8 cellular contexts compared by ENCODE assay signal in genomic region chr3:100260081-100260684, GRCh38. TPM values are rescaled to one million over a fixed set of nuclear protein-coding genes. Genes with fewer than 3 reads are reported as not detected.
A peak's percentile ranks its signal among the peaks of the same experiment; 100 is the strongest.
DNase-seq lines count a peak whose midpoint lies in the region; ATAC-seq, FAIRE-seq and TF ChIP-seq lines count a peak whose summit lies in the region.

No MANE protein-coding gene starts in this region.

- CTCF ChIA-PET in A549 (lab: Yijun Ruan, JAX) = interaction anchor here (0.8 to 2.9 kb wide), 7 partner anchors 10 to 437 kb away, joined by 3 to 13 read pairs (median 3); no protein-coding TSS in a partner anchor

- TF ChIP-seq CTCF in A549 (IDR thresholded peaks at IDR 0.05) = no peak
- TF ChIP-seq CTCF in GM06990 (IDR thresholded peaks at IDR 0.05; ENCODE audit: insufficient read depth, low read length, poor library complexity, severe bottlenecking) = no peak
- TF ChIP-seq CTCF in RWPE2 (IDR thresholded peaks at IDR 0.05; ENCODE audit: poor library complexity, severe bottlenecking) = no peak

- no peak for FAIRE-seq in A549 (lab: Jason Lieb, UNC)

- H3K18ac ChIP-seq in mesendoderm (ENCODE audit: low read length) = no peak overlapping the region

- 48% methylated on average over 18 of the region's 18 CpGs for WGBS in A549 (ENCODE audit: missing lambda C conversion rate)
- no CpG with 5 or more reads among the region's 18 CpGs for WGBS in mesendoderm (ENCODE audit: extremely low coverage, insufficient coverage, low lambda C conversion rate)
- WGBS in urinary bladder = 11% methylated on average over 18 of the region's 18 CpGs

- no peak overlapping the region for H3K4ac ChIP-seq in mesendoderm (ENCODE audit: low read depth, low read length)

- H3K9me3 ChIP-seq in A549 (no peaks in the 10 kb centered on the region), RWPE2 (ENCODE audit: severe bottlenecking) (no peaks in the 10 kb centered on the region)
- H3K9me3 ChIP-seq in effector memory CD4-positive, alpha-beta T cell (ENCODE audit: control insufficient read depth, low read length) = no peaks in the 10 kb centered on the region

- H3K4me2 ChIP-seq in A549 (peak overlapping the region; percentile 80), mesendoderm (ENCODE audit: low read length) (peak overlapping the region; percentile 72)

- H3K36me3 ChIP-seq in GM06990 (ENCODE audit: control insufficient read depth, insufficient read depth, low read length) (no peaks in the 10 kb centered on the region), RWPE2 (ENCODE audit: low read depth) (no peaks in the 10 kb centered on the region), mesendoderm (ENCODE audit: control insufficient read depth, insufficient read depth, low read length) (no peaks in the 10 kb centered on the region), urinary bladder (ENCODE audit: insufficient read depth) (no peaks in the 10 kb centered on the region)
- no peaks in the 10 kb centered on the region for H3K36me3 ChIP-seq in effector memory CD4-positive, alpha-beta T cell (ENCODE audit: control insufficient read depth, insufficient read depth, low read length)

- no peak for TF ChIP-seq POLR2A in A549 (IDR thresholded peaks at IDR 0.05; ENCODE audit: low read length)

- peak overlapping the region; percentile 85 for H3K56ac ChIP-seq in mesendoderm (ENCODE audit: low read length)

- peak overlapping the region; percentile 81 for H3K9ac ChIP-seq in mesendoderm (ENCODE audit: low read length)

- H2AK5ac ChIP-seq in mesendoderm (ENCODE audit: low read length) = no peak overlapping the region

- H2BK120ac ChIP-seq in mesendoderm (ENCODE audit: low read depth, low read length) = no peak overlapping the region

- H3K27ac ChIP-seq in A549 (peak overlapping the region; percentile 70 to 78), RWPE2 (ENCODE audit: poor library complexity, severe bottlenecking) (peak overlapping the region; percentile 98), mesendoderm (ENCODE audit: low read depth, low read length) (no peak overlapping the region), urinary bladder (ENCODE audit: low read depth) (peak overlapping the region; percentile 39)
- peak overlapping the region; percentile 91 for H3K27ac ChIP-seq in effector memory CD4-positive, alpha-beta T cell (ENCODE audit: insufficient read depth, low read length, poor library complexity, severe bottlenecking)

- no peak overlapping the region for H2BK15ac ChIP-seq in mesendoderm (replicated peaks; ENCODE audit: low read depth)

- H3K4me1 ChIP-seq in A549 = peaks cover 10% of the 10 kb centered on the region; the same call in 2 of the 3 replicates
- peaks cover 34% of the 10 kb centered on the region for H3K4me1 ChIP-seq in RWPE2 (ENCODE audit: insufficient read depth, poor library complexity, severe bottlenecking)
- H3K4me1 ChIP-seq in effector memory CD4-positive, alpha-beta T cell (ENCODE audit: control insufficient read depth, insufficient read depth, low read length, poor library complexity, severe bottlenecking) = peaks cover 7% of the 10 kb centered on the region
- no peaks in the 10 kb centered on the region for H3K4me1 ChIP-seq in mesendoderm (ENCODE audit: control insufficient read depth, low read depth, low read length)
- H3K4me1 ChIP-seq in urinary bladder (ENCODE audit: insufficient read depth) = no peaks in the 10 kb centered on the region

- H4K8ac ChIP-seq in mesendoderm (ENCODE audit: low read depth, low read length) = no peak overlapping the region

- H2BK5ac ChIP-seq in mesendoderm (ENCODE audit: low read length) = no peak overlapping the region

- H3K4me3 ChIP-seq in A549 (peak overlapping the region; percentile 40), GM06990 (replicated peaks; ENCODE audit: low read depth, low read length) (peak overlapping the region; percentile 50), RWPE2 (ENCODE audit: severe bottlenecking) (peak overlapping the region; percentile 84), mesendoderm (ENCODE audit: low read length) (peak overlapping the region; percentile 64), urinary bladder (ENCODE audit: low read depth, low read length) (peak overlapping the region; percentile 24)
- peak overlapping the region; percentile 94 for H3K4me3 ChIP-seq in effector memory CD4-positive, alpha-beta T cell (ENCODE audit: insufficient read depth, low read depth, low read length, poor library complexity, severe bottlenecking)

- peaks cover 9% of the 10 kb centered on the region for H3K79me1 ChIP-seq in mesendoderm (ENCODE audit: low read length)

- H3K27me3 ChIP-seq in GM06990 (replicated peaks; ENCODE audit: control insufficient read depth, insufficient read depth, low read length) (no peaks in the 10 kb centered on the region), RWPE2 (ENCODE audit: insufficient read depth, poor library complexity, severe bottlenecking) (no peaks in the 10 kb centered on the region), mesendoderm (ENCODE audit: insufficient read depth, low read length, poor library complexity) (no peaks in the 10 kb centered on the region)
- no peaks in the 10 kb centered on the region for H3K27me3 ChIP-seq in effector memory CD4-positive, alpha-beta T cell (replicated peaks; ENCODE audit: control insufficient read depth, insufficient read depth, low read length, poor library complexity, severe bottlenecking)

- peaks cover 12% of the 10 kb centered on the region for H3K79me2 ChIP-seq in mesendoderm (ENCODE audit: control insufficient read depth, insufficient read depth, low read length)

- no peak for TF ChIP-seq EP300 in A549 (IDR thresholded peaks at IDR 0.05)

- ATAC-seq in A549 = peak in 1 of 2 experiments; percentile 3; a peak in 1 of 6 replicates
- 0 out of 3 replicates have a peak, but pooled peaks have one; percentile 3 for ATAC-seq in RWPE2 (ENCODE audit: low read depth)
- no peak for ATAC-seq in HG03439 (IDR thresholded peaks at IDR 0.05; ENCODE audit: unreplicated experiment)

- POLR2A ChIA-PET in A549 (lab: Yijun Ruan, JAX) = interaction anchor here (0.6 to 1.3 kb wide), 26 partner anchors 9 to 1359 kb away, joined by 3 to 12 read pairs (median 3); partner anchors contain the start of genes CMSS1, DCBLD2, FILIP1L and LNP1

- no peak for DNase-seq in A549 (ENCODE audit: low read depth in 1 of 2, low spot score in 1 of 2)
- DNase-seq in GM06990 (ENCODE audit: extremely low read depth, insufficient read length) = peak; percentile 11
- no peak for DNase-seq in RWPE2 (ENCODE audit: low spot score)
- no peak for DNase-seq in effector memory CD4-positive, alpha-beta T cell
- DNase-seq in mesendoderm = peak; percentile 63
- no peak for DNase-seq in foreskin melanocyte

- H4K5ac ChIP-seq in mesendoderm (ENCODE audit: low read length) = no peak overlapping the region

- TF ChIP-seq RAD21 in A549 (conservative IDR thresholded peaks at IDR 0.05 in 1 of 2, IDR thresholded peaks at IDR 0.05 in 1 of 2) = no peak

- H3K23ac ChIP-seq in mesendoderm (ENCODE audit: low read length) = no peak overlapping the region

TF ChIP-seq in A549, 52 proteins besides CTCF, POLR2A, EP300 and RAD21:
- 0 out of 2 replicates have a peak, but pooled peaks have one; percentile 8 for TF ChIP-seq NFE2L2 (conservative IDR thresholded peaks at IDR 0.05; ENCODE audit: low read length)
- no peak for TF ChIP-seq CHD4 (IDR thresholded peaks at IDR 0.05; ENCODE audit: borderline replicate concordance)
- 0 out of 2 replicates have a peak, but pooled peaks have one; percentile 48 for TF ChIP-seq E2F6 (IDR thresholded peaks at IDR 0.05; ENCODE audit: borderline replicate concordance, low read depth)
- TF ChIP-seq ZC3H11A (IDR thresholded peaks at IDR 0.05) = no peak
- TF ChIP-seq SREBF2 (IDR thresholded peaks at IDR 0.05) = no peak
- TF ChIP-seq HOXB5 (CRISPR knock-in tag; IDR thresholded peaks at IDR 0.05) = no peak
- 0 out of 2 replicates have a peak, but pooled peaks have one; percentile 15 for TF ChIP-seq TFCP2L1 (CRISPR knock-in tag; IDR thresholded peaks at IDR 0.05)
- TF ChIP-seq HOXB13 (CRISPR knock-in tag; IDR thresholded peaks at IDR 0.05; ENCODE audit: low read depth) = no peak
- TF ChIP-seq JUN (IDR thresholded peaks at IDR 0.05) = 0 out of 5 replicates have a peak, but pooled peaks of 1 of the 2 experiments have one; percentile 30
- TF ChIP-seq HOXA7 (CRISPR knock-in tag; IDR thresholded peaks at IDR 0.05) = no peak
- TF ChIP-seq NR3C1 (IDR thresholded peaks at IDR 0.05) = no peak

RNA-seq across cellular contexts. Expression of gene TBC1D23, which starts 0.6 kb away (rescaled TPM):
- 29.4 and 31.3 TPM in 2 replicates for polyA plus RNA-seq in A549 (2011; rRNA removed)
- 3.2 and 3.8 TPM in 2 replicates for polyA plus RNA-seq in A549 (2012; cell fraction: cytosol; rRNA removed)
- polyA plus RNA-seq in A549 (2012; cell fraction: nucleus; rRNA removed) = 2.1 and 5.2 TPM in 2 replicates
- 13.4 to 14.5 TPM (median 14.3 TPM) in 3 replicates for polyA plus RNA-seq in A549 (2017; fragmentation: RNase III; extraction: RNeasy Plus Mini Kit Qiagen cat#74134 plus additional on column Dnase treatment)
- 17.8 and 18.4 TPM in 2 replicates for polyA minus RNA-seq in A549 (2011; rRNA and poly(A)+ RNA removed)
- polyA plus RNA-seq in mesendoderm (2013, experiment 1 of 2) = 15.2 TPM
- polyA plus RNA-seq in mesendoderm (2013, experiment 2 of 2) = 15.3 TPM
- total RNA-seq in urinary bladder = 104 TPM
- 16.2 TPM for polyA plus RNA-seq in urinary bladder

Comparison
In these comparisons a context has a peak if more than half of its experiments do, and no peak if none do; other contexts are left out.
1. DNase-seq: peak in GM06990 (single experiment) and mesendoderm (single experiment); none in A549 (0 of 2), RWPE2 (single experiment), effector memory CD4-positive, alpha-beta T cell (0 of 3) and foreskin melanocyte (single experiment).
2. H3K4me3 ChIP-seq: peak in every context shown above with its lines; median percentile 94 in effector memory CD4-positive, alpha-beta T cell; 84 in RWPE2; 64 in mesendoderm; 50 in GM06990; 40 in A549; 24 in urinary bladder.